In the genomic region with DNA sequence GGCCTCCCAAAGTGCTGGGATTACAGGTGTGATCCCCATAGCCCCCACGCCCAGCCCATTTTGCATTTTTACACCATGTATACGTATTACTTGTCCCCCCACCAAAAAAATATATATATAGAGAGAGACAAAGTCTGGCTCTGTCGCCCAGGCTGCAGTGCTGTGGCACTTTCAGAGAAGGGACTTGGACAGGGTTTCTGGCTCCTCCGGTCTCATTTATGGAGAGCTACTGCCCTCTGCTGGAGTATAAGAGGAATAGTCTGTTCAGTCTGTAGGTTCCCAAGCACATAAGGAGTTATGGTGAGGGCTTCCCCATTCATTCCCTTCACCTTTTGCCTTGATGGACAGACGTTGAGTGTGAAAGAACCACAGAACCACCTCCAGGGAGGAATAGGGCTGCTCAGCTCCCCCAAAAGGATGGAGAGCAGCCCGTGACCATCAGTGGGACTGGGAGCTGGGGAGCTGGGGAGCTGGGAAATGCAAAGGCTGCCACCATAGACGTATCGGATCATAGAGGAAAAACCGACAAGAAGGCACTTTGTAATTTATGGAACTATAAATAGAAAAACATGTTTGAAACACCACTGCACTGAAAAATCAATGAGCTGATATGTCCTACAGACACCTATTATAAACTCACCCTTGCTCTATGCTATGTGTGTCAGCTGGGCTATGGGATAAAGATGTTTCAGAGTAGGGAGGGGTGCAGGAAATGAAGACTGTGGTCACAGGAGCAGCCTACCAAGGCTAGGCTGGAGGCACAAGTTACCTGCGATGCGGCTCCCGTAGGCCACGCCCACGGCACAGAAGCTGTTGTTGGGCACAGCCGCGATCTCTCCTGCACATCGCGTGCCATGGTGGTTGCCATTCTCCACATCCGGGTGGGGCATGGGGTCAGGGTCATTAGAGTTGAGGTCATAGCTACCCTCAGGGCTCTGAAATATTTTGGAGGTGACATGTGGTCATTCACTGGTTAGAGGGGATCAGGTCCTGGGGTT, we compare ENCODE assay signal across 1 cellular context.
TF ChIP-seq lines count a peak whose summit lies in the region.

No MANE protein-coding gene starts in this region.

TF ChIP-seq in K562, 482 proteins besides CTCF, POLR2A, EP300 and RAD21 (continues in another document):
- TF ChIP-seq, protein P1, sequence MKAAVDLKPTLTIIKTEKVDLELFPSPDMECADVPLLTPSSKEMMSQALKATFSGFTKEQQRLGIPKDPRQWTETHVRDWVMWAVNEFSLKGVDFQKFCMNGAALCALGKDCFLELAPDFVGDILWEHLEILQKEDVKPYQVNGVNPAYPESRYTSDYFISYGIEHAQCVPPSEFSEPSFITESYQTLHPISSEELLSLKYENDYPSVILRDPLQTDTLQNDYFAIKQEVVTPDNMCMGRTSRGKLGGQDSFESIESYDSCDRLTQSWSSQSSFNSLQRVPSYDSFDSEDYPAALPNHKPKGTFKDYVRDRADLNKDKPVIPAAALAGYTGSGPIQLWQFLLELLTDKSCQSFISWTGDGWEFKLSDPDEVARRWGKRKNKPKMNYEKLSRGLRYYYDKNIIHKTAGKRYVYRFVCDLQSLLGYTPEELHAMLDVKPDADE (conservative IDR thresholded peaks at IDR 0.05; ENCODE audit: control insufficient read depth, low read depth, low read length): no peak
- TF ChIP-seq ZNF766 (CRISPR knock-in tag; conservative IDR thresholded peaks at IDR 0.05): 0 out of 2 replicates have a peak, but pooled peaks have one; percentile 32
- TF ChIP-seq, protein P2, sequence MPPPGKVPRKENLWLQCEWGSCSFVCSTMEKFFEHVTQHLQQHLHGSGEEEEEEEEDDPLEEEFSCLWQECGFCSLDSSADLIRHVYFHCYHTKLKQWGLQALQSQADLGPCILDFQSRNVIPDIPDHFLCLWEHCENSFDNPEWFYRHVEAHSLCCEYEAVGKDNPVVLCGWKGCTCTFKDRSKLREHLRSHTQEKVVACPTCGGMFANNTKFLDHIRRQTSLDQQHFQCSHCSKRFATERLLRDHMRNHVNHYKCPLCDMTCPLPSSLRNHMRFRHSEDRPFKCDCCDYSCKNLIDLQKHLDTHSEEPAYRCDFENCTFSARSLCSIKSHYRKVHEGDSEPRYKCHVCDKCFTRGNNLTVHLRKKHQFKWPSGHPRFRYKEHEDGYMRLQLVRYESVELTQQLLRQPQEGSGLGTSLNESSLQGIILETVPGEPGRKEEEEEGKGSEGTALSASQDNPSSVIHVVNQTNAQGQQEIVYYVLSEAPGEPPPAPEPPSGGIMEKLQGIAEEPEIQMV (tag; conservative IDR thresholded peaks at IDR 0.05; ENCODE audit: low read depth): no peak
- TF ChIP-seq SNRNP70 (optimal IDR thresholded peaks at IDR 0.05; ENCODE audit: low read depth, low read length): no peak
- TF ChIP-seq BRD4 (IDR thresholded peaks at IDR 0.05): no peak
- peak; percentile 46 for TF ChIP-seq SMC3 (conservative IDR thresholded peaks at IDR 0.05; ENCODE audit: insufficient read depth, low read depth, low read length)
- no peak for TF ChIP-seq ZBTB7A (IDR thresholded peaks at IDR 0.05; ENCODE audit: borderline replicate concordance, control insufficient read depth, low read depth, low read length)
- TF ChIP-seq, protein P3, sequence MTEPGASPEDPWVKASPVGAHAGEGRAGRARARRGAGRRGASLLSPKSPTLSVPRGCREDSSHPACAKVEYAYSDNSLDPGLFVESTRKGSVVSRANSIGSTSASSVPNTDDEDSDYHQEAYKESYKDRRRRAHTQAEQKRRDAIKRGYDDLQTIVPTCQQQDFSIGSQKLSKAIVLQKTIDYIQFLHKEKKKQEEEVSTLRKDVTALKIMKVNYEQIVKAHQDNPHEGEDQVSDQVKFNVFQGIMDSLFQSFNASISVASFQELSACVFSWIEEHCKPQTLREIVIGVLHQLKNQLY (CRISPR knock-in tag; conservative IDR thresholded peaks at IDR 0.05): no peak
- TF ChIP-seq CSDE1 (IDR thresholded peaks at IDR 0.05): no peak
- no peak for TF ChIP-seq MAFG (tag; conservative IDR thresholded peaks at IDR 0.05)
- TF ChIP-seq, protein P4, sequence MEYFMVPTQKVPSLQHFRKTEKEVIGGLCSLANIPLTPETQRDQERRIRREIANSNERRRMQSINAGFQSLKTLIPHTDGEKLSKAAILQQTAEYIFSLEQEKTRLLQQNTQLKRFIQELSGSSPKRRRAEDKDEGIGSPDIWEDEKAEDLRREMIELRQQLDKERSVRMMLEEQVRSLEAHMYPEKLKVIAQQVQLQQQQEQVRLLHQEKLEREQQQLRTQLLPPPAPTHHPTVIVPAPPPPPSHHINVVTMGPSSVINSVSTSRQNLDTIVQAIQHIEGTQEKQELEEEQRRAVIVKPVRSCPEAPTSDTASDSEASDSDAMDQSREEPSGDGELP (CRISPR knock-in tag; IDR thresholded peaks at IDR 0.05; ENCODE audit: borderline replicate concordance): no peak
- TF ChIP-seq TGIF2 (CRISPR knock-in tag; IDR thresholded peaks at IDR 0.05): no peak
- TF ChIP-seq HDAC6 (IDR thresholded peaks at IDR 0.05; ENCODE audit: low read depth, low read length): no peak
- TF ChIP-seq RBFOX2 (IDR thresholded peaks at IDR 0.05; ENCODE audit: low read depth, low read length): peak; percentile 25; the same call in 1 of the 2 replicates
- 0 out of 2 replicates have a peak, but pooled peaks have one; percentile 12 for TF ChIP-seq SPI1 (IDR thresholded peaks at IDR 0.05; ENCODE audit: borderline replicate concordance, low read depth, low read length)
- no peak for TF ChIP-seq ZFP30 (CRISPR knock-in tag; IDR thresholded peaks at IDR 0.05; ENCODE audit: borderline replicate concordance)
- no peak for TF ChIP-seq ZNF3 (CRISPR knock-in tag; IDR thresholded peaks at IDR 0.05)
- TF ChIP-seq TEAD1 (CRISPR knock-in tag; IDR thresholded peaks at IDR 0.05): no peak
- TF ChIP-seq, protein P5, sequence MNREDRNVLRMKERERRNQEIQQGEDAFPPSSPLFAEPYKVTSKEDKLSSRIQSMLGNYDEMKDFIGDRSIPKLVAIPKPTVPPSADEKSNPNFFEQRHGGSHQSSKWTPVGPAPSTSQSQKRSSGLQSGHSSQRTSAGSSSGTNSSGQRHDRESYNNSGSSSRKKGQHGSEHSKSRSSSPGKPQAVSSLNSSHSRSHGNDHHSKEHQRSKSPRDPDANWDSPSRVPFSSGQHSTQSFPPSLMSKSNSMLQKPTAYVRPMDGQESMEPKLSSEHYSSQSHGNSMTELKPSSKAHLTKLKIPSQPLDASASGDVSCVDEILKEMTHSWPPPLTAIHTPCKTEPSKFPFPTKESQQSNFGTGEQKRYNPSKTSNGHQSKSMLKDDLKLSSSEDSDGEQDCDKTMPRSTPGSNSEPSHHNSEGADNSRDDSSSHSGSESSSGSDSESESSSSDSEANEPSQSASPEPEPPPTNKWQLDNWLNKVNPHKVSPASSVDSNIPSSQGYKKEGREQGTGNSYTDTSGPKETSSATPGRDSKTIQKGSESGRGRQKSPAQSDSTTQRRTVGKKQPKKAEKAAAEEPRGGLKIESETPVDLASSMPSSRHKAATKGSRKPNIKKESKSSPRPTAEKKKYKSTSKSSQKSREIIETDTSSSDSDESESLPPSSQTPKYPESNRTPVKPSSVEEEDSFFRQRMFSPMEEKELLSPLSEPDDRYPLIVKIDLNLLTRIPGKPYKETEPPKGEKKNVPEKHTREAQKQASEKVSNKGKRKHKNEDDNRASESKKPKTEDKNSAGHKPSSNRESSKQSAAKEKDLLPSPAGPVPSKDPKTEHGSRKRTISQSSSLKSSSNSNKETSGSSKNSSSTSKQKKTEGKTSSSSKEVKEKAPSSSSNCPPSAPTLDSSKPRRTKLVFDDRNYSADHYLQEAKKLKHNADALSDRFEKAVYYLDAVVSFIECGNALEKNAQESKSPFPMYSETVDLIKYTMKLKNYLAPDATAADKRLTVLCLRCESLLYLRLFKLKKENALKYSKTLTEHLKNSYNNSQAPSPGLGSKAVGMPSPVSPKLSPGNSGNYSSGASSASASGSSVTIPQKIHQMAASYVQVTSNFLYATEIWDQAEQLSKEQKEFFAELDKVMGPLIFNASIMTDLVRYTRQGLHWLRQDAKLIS (CRISPR knock-in tag; IDR thresholded peaks at IDR 0.05): no peak
- TF ChIP-seq, protein P6, sequence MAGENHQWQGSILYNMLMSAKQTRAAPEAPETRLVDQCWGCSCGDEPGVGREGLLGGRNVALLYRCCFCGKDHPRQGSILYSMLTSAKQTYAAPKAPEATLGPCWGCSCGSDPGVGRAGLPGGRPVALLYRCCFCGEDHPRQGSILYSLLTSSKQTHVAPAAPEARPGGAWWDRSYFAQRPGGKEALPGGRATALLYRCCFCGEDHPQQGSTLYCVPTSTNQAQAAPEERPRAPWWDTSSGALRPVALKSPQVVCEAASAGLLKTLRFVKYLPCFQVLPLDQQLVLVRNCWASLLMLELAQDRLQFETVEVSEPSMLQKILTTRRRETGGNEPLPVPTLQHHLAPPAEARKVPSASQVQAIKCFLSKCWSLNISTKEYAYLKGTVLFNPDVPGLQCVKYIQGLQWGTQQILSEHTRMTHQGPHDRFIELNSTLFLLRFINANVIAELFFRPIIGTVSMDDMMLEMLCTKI (IDR thresholded peaks at IDR 0.05; ENCODE audit: partially characterized antibody): no peak
- TF ChIP-seq, protein P7, sequence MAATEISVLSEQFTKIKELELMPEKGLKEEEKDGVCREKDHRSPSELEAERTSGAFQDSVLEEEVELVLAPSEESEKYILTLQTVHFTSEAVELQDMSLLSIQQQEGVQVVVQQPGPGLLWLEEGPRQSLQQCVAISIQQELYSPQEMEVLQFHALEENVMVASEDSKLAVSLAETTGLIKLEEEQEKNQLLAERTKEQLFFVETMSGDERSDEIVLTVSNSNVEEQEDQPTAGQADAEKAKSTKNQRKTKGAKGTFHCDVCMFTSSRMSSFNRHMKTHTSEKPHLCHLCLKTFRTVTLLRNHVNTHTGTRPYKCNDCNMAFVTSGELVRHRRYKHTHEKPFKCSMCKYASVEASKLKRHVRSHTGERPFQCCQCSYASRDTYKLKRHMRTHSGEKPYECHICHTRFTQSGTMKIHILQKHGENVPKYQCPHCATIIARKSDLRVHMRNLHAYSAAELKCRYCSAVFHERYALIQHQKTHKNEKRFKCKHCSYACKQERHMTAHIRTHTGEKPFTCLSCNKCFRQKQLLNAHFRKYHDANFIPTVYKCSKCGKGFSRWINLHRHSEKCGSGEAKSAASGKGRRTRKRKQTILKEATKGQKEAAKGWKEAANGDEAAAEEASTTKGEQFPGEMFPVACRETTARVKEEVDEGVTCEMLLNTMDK (IDR thresholded peaks at IDR 0.05; ENCODE audit: borderline replicate concordance, insufficient read depth, low read depth, low read length, poor library complexity, severe bottlenecking): peak; percentile 6
- no peak for TF ChIP-seq ZNF507 (tag; conservative IDR thresholded peaks at IDR 0.05)
- TF ChIP-seq ZBTB17 (CRISPR knock-in tag; IDR thresholded peaks at IDR 0.05): no peak
- TF ChIP-seq, protein P8, sequence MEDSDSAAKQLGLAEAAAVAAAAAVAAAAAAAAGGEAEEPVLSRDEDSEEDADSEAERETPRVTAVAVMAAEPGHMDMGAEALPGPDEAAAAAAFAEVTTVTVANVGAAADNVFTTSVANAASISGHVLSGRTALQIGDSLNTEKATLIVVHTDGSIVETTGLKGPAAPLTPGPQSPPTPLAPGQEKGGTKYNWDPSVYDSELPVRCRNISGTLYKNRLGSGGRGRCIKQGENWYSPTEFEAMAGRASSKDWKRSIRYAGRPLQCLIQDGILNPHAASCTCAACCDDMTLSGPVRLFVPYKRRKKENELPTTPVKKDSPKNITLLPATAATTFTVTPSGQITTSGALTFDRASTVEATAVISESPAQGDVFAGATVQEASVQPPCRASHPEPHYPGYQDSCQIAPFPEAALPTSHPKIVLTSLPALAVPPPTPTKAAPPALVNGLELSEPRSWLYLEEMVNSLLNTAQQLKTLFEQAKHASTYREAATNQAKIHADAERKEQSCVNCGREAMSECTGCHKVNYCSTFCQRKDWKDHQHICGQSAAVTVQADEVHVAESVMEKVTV (CRISPR knock-in tag; IDR thresholded peaks at IDR 0.05): peak; percentile 80
- no peak for TF ChIP-seq ESRRB (CRISPR knock-in tag; IDR thresholded peaks at IDR 0.05; ENCODE audit: borderline replicate concordance)
- TF ChIP-seq ZBTB8A (IDR thresholded peaks at IDR 0.05; ENCODE audit: partially characterized antibody): no peak
- TF ChIP-seq POLR2AphosphoS5 (IDR thresholded peaks at IDR 0.05; ENCODE audit: control insufficient read depth, insufficient read depth, low read depth, low read length): no peak
- no peak for TF ChIP-seq HIVEP1 (CRISPR knock-in tag; IDR thresholded peaks at IDR 0.05)
- no peak for TF ChIP-seq ZNF224 (CRISPR knock-in tag; IDR thresholded peaks at IDR 0.05)
- no peak for TF ChIP-seq TFAM (CRISPR knock-in tag; conservative IDR thresholded peaks at IDR 0.05)
- TF ChIP-seq NR2C2 (CRISPR knock-in tag; IDR thresholded peaks at IDR 0.05): no peak
- no peak for TF ChIP-seq NR2C2 (tag; IDR thresholded peaks at IDR 0.05)
- TF ChIP-seq, protein P9, sequence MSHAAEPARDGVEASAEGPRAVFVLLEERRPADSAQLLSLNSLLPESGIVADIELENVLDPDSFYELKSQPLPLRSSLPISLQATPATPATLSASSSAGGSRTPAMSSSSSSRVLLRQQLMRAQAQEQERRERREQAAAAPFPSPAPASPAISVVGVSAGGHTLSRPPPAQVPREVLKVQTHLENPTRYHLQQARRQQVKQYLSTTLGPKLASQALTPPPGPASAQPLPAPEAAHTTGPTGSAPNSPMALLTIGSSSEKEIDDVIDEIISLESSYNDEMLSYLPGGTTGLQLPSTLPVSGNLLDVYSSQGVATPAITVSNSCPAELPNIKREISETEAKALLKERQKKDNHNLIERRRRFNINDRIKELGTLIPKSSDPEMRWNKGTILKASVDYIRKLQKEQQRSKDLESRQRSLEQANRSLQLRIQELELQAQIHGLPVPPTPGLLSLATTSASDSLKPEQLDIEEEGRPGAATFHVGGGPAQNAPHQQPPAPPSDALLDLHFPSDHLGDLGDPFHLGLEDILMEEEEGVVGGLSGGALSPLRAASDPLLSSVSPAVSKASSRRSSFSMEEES (CRISPR knock-in tag; IDR thresholded peaks at IDR 0.05): no peak
- TF ChIP-seq PCBP2 (IDR thresholded peaks at IDR 0.05; ENCODE audit: low read depth, low read length, poor library complexity, severe bottlenecking): no peak
- TF ChIP-seq, protein P10, sequence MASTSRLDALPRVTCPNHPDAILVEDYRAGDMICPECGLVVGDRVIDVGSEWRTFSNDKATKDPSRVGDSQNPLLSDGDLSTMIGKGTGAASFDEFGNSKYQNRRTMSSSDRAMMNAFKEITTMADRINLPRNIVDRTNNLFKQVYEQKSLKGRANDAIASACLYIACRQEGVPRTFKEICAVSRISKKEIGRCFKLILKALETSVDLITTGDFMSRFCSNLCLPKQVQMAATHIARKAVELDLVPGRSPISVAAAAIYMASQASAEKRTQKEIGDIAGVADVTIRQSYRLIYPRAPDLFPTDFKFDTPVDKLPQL (IDR thresholded peaks at IDR 0.05; ENCODE audit: extremely low read depth, insufficient read length): no peak
- TF ChIP-seq, protein P11, sequence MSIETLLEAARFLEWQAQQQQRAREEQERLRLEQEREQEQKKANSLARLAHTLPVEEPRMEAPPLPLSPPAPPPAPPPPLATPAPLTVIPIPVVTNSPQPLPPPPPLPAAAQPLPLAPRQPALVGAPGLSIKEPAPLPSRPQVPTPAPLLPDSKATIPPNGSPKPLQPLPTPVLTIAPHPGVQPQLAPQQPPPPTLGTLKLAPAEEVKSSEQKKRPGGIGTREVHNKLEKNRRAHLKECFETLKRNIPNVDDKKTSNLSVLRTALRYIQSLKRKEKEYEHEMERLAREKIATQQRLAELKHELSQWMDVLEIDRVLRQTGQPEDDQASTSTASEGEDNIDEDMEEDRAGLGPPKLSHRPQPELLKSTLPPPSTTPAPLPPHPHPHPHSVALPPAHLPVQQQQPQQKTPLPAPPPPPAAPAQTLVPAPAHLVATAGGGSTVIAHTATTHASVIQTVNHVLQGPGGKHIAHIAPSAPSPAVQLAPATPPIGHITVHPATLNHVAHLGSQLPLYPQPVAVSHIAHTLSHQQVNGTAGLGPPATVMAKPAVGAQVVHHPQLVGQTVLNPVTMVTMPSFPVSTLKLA (conservative IDR thresholded peaks at IDR 0.05): no peak
- no peak for TF ChIP-seq CCAR2 (IDR thresholded peaks at IDR 0.05; ENCODE audit: low read depth, low read length)
